Comparison of ENCODE assay signal across 8 cellular contexts in genomic region chr1:245153645-245154428, GRCh38. TPM values are rescaled to one million over a fixed set of nuclear protein-coding genes. Genes with fewer than 3 reads are reported as not detected.
DNase-seq lines count a peak whose midpoint lies in the region; ATAC-seq, FAIRE-seq and TF ChIP-seq lines count a peak whose summit lies in the region.

No MANE protein-coding gene starts in this region.

- H3K27me3 Mint-ChIP-seq in T-helper 2 cell treated with Interferon-gamma antibody and Interleukin-4, amounts not matched to agents 5 μg/mL and 100 μg/mL, for 36 hours (ENCODE audit: low read depth) = peaks cover 69% of the 10 kb centered on the region
- peaks cover 27% of the 10 kb centered on the region for H3K27me3 Mint-ChIP-seq in astrocyte (ENCODE audit: low read depth, unreplicated experiment)

- no peak for FAIRE-seq in astrocyte (lab: Jason Lieb, UNC)

- H3K4me3 ChIP-seq in astrocyte (ENCODE audit: insufficient read depth, low read depth, low read length) (peak overlapping the region; percentile 60), iPS-18a (ENCODE audit: low read length) (peak overlapping the region; percentile 60), spleen (peak overlapping the region; percentile 40 to 77 (median 60))

- H3K9ac ChIP-seq in astrocyte (ENCODE audit: low read length) (peak overlapping the region; percentile 72), iPS-18a (ENCODE audit: low read length) (no peak overlapping the region)

- no peak for ATAC-seq in GM18498 (IDR thresholded peaks at IDR 0.05; ENCODE audit: unreplicated experiment)

- peaks cover 11% of the 10 kb centered on the region for H4K20me1 ChIP-seq in astrocyte (ENCODE audit: insufficient read depth, low read length)

- peak overlapping the region; percentile 78 for H3K4me3 Mint-ChIP-seq in T-helper 2 cell treated with Interferon-gamma antibody and Interleukin-4, amounts not matched to agents 5 μg/mL and 100 μg/mL, for 36 hours
- H3K4me3 Mint-ChIP-seq in astrocyte (ENCODE audit: unreplicated experiment) = peak overlapping the region; percentile 88

- TF ChIP-seq CTCF in astrocyte (IDR thresholded peaks at IDR 0.05; ENCODE audit: insufficient read depth, low read depth, low read length) = no peak
- TF ChIP-seq CTCF in spleen (IDR thresholded peaks at IDR 0.05 in 8 of 11, conservative IDR thresholded peaks at IDR 0.05 in 3 of 11) = no peak

- no peak overlapping the region for H3K27ac ChIP-seq in astrocyte (ENCODE audit: low read depth, low read length)
- H3K27ac ChIP-seq in iPS-18a (ENCODE audit: low read length) = no peak overlapping the region
- H3K27ac ChIP-seq in spleen = no peak overlapping the region

- no peak for TF ChIP-seq POLR2A in spleen (IDR thresholded peaks at IDR 0.05)

- no peak overlapping the region for H3K27ac Mint-ChIP-seq in T-helper 2 cell treated with Interferon-gamma antibody and Interleukin-4, amounts not matched to agents 5 μg/mL and 100 μg/mL, for 36 hours
- H3K27ac Mint-ChIP-seq in astrocyte (ENCODE audit: unreplicated experiment) = peak overlapping the region; percentile 69

- H2AFZ ChIP-seq in astrocyte (ENCODE audit: low read depth, low read length) = peak overlapping the region; percentile 82

- intact Hi-C loops in spleen (cut with DNase I; ENCODE audit: low total_unique reads) = loop anchor here (5.0 kb wide), 1 partner anchor 848 kb away; no protein-coding TSS in a partner anchor

- DNase-seq in T-helper 2 cell treated with Interferon-gamma antibody and Interleukin-4, amounts not matched to agents 5 μg/mL and 100 μg/mL, for 36 hours (ENCODE audit: low spot score) = peak; percentile 8
- DNase-seq in T-helper 2 cell = no peak
- peak; percentile 66 for DNase-seq in NCI-H1694 treated with DMSO at 0.1 percent for 48 hours (lab: John Stamatoyannopoulos, UW)
- no peak for DNase-seq in astrocyte (ENCODE audit: low read depth)
- peak; percentile 82 for DNase-seq in spleen
- DNase-seq in NCI-H2029 (lab: John Stamatoyannopoulos, UW) = no peak

- H3K27me3 ChIP-seq in astrocyte (ENCODE audit: insufficient read depth, low read length) (peaks cover under 1% of the 10 kb centered on the region), iPS-18a (ENCODE audit: control insufficient read depth, insufficient read depth, low read length) (peaks cover 60% of the 10 kb centered on the region), spleen (replicated peaks in 1 of 7) (peaks cover 0 to 96% (median 47%) of the 10 kb centered on the region in 7 donors)

- peaks cover 10% of the 10 kb centered on the region for H3K4me1 Mint-ChIP-seq in T-helper 2 cell treated with Interferon-gamma antibody and Interleukin-4, amounts not matched to agents 5 μg/mL and 100 μg/mL, for 36 hours (ENCODE audit: low read depth)
- H3K4me1 Mint-ChIP-seq in astrocyte (ENCODE audit: low read depth, unreplicated experiment) = peaks cover 6% of the 10 kb centered on the region

- H3K36me3 ChIP-seq in astrocyte (ENCODE audit: insufficient read depth, low read length) (no peaks in the 10 kb centered on the region), iPS-18a (ENCODE audit: control insufficient read depth, low read depth, low read length) (no peaks in the 10 kb centered on the region), spleen (no peaks in the 10 kb centered on the region)

- H3K36me3 Mint-ChIP-seq in T-helper 2 cell treated with Interferon-gamma antibody and Interleukin-4, amounts not matched to agents 5 μg/mL and 100 μg/mL, for 36 hours (ENCODE audit: low read depth) = no peaks in the 10 kb centered on the region
- peaks cover 10% of the 10 kb centered on the region for H3K36me3 Mint-ChIP-seq in astrocyte (ENCODE audit: low read depth, unreplicated experiment)

- H3K4me2 ChIP-seq in astrocyte (ENCODE audit: low read length) = peak overlapping the region; percentile 99

- peaks cover 19% of the 10 kb centered on the region for H3K79me2 ChIP-seq in astrocyte (ENCODE audit: insufficient read depth, low read length)

- 0 to 2% (median 1%) methylated on average over 19 to 70 of the region's 70 CpGs for WGBS in spleen, 5 donors

- peaks cover 11% of the 10 kb centered on the region for H3K4me1 ChIP-seq in astrocyte (ENCODE audit: insufficient read depth, low read length)
- peaks cover 14% of the 10 kb centered on the region for H3K4me1 ChIP-seq in iPS-18a (ENCODE audit: control insufficient read depth, low read depth, low read length)
- H3K4me1 ChIP-seq in spleen = peaks cover 29 to 48% (median 44%) of the 10 kb centered on the region in 6 donors

- no peaks in the 10 kb centered on the region for H3K9me3 ChIP-seq in astrocyte (ENCODE audit: insufficient read depth, low read depth, low read length)
- no peaks in the 10 kb centered on the region for H3K9me3 ChIP-seq in iPS-18a (ENCODE audit: control insufficient read depth, low read depth, low read length)
- H3K9me3 ChIP-seq in spleen = no peaks in the 10 kb centered on the region

- no peaks in the 10 kb centered on the region for H3K9me3 Mint-ChIP-seq in T-helper 2 cell treated with Interferon-gamma antibody and Interleukin-4, amounts not matched to agents 5 μg/mL and 100 μg/mL, for 36 hours
- H3K9me3 Mint-ChIP-seq in astrocyte (ENCODE audit: unreplicated experiment) = peaks cover 16% of the 10 kb centered on the region

RNA-seq across cellular contexts. Expression of gene KIF26B, which starts 0.9 kb away (rescaled TPM):
- total RNA-seq in astrocyte (6.8 and 11.4 TPM in 2 replicates), spleen (1 to 10 TPM in 4 of 7 donors, under 1 TPM in 2, not detected in 1; 0.41 to 4.5 (median 1.1) TPM)
- under 1 TPM; 0.07 to 0.16 (median 0.08) TPM for polyA plus RNA-seq in spleen

Comparison
In these comparisons a context has a peak if more than half of its experiments do, and no peak if none do; other contexts are left out.
1. DNase-seq: peak in T-helper 2 cell treated with Interferon-gamma antibody and Interleukin-4, amounts not matched to agents 5 μg/mL and 100 μg/mL, for 36 hours (single experiment), NCI-H1694 treated with DMSO at 0.1 percent for 48 hours (single experiment) and spleen (single experiment); none in T-helper 2 cell (0 of 5), astrocyte (single experiment) and NCI-H2029 (single experiment).
2. Peak in every context shown above with its lines, with median percentiles within 50 percentile points of each other: H3K4me3 ChIP-seq.